14 cellular contexts compared by ENCODE assay signal in the genomic region with DNA sequence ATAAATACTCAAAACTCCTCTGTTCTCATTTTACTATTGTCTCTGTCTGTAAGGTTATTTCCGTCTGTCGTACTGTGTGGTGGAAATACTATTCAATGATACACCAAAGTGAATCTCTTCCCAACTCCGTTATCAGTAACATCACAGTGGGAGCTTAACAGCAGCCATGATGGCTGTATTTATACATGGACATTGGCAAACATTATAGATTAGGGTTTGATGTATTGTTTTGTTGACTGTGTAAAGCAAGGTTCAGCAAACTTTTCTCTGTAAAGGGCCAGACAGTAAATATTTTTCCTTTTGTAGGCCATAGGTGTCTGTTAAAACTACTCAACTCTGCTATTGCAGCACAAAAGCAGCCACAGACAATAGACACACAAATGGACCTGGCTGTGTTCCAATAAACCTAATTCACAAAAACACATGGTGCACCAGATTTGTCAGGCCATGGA. TPM values are rescaled to one million over a fixed set of nuclear protein-coding genes. Genes with fewer than 3 reads are reported as not detected.
A peak's percentile ranks its signal among the peaks of the same experiment; 100 is the strongest.
DNase-seq lines count a peak whose midpoint lies in the region; ATAC-seq and TF ChIP-seq lines count a peak whose summit lies in the region.
"Had no signal": no experiment of that assay in that cellular context is flagged by ENCODE, and none has a peak within 500 bp of the region (broad histone marks: within the 10 kb centered on the region; RNA-seq: fewer than 3 reads in every experiment).

No MANE protein-coding gene starts in this region.

- H3K27ac Mint-ChIP-seq in activated naive CD8-positive, alpha-beta T cell treated with anti-CD3 and anti-CD28 coated beads for 36 hours, result peak overlapping the region; percentile 93

- H3K4me1 Mint-ChIP-seq in activated naive CD8-positive, alpha-beta T cell treated with anti-CD3 and anti-CD28 coated beads for 36 hours, result peaks cover 66% of the 10 kb centered on the region

- no peaks in the 10 kb centered on the region for H4K20me1 ChIP-seq in DND-41 (ENCODE audit: insufficient read depth, low read length)

- no peak overlapping the region for H2AFZ ChIP-seq in DND-41 (ENCODE audit: low read depth, low read length)

- H3K4me2 ChIP-seq in DND-41 (ENCODE audit: insufficient read depth, low read length), result no peak overlapping the region

- H3K79me2 ChIP-seq in DND-41 (ENCODE audit: insufficient read depth, low read length), result no peaks in the 10 kb centered on the region

- H3K9me3 ChIP-seq in DND-41 (ENCODE audit: insufficient read depth, low read length, severe bottlenecking), result no peaks in the 10 kb centered on the region
- no peaks in the 10 kb centered on the region for H3K9me3 ChIP-seq in mucosa of descending colon

- H3K9me3 Mint-ChIP-seq in activated naive CD8-positive, alpha-beta T cell treated with anti-CD3 and anti-CD28 coated beads for 36 hours, result peaks cover 4% of the 10 kb centered on the region

- H3K4me1 ChIP-seq in DND-41 (ENCODE audit: insufficient read depth, low read length), result peaks cover 40% of the 10 kb centered on the region
- peaks cover 22% of the 10 kb centered on the region for H3K4me1 ChIP-seq in mucosa of descending colon (ENCODE audit: low read depth)

- peaks cover 22% of the 10 kb centered on the region for H3K36me3 Mint-ChIP-seq in activated naive CD8-positive, alpha-beta T cell treated with anti-CD3 and anti-CD28 coated beads for 36 hours

- H3K4me3 ChIP-seq in DND-41 (ENCODE audit: low read depth in 1 of 2, low read length in 2 of 2) (no peak overlapping the region), mucosa of descending colon (no peak overlapping the region)

- no peak overlapping the region for H3K9ac ChIP-seq in DND-41 (ENCODE audit: low read depth, low read length)

- peak; percentile 46 to 85 (median 58) for DNase-seq in NCI-H1417 (lab: John Stamatoyannopoulos, UW)
- DNase-seq in NCI-H1417 treated with DMSO at 0.1 percent for 48 hours (lab: John Stamatoyannopoulos, UW), result no peak
- DNase-seq in DND-41, result no peak
- peak; percentile 40 for DNase-seq in NCI-H2171 treated with DMSO at 0.1 percent for 48 hours (lab: John Stamatoyannopoulos, UW)
- DNase-seq in activated naive CD8-positive, alpha-beta T cell treated with anti-CD3 and anti-CD28 coated beads for 36 hours, result no peak
- no peak for DNase-seq in mucosa of descending colon
- no peak for DNase-seq in NCI-H187 (lab: John Stamatoyannopoulos, UW)
- DNase-seq in stimulated activated CD4-positive, alpha-beta T cell treated with anti-CD3 and anti-CD28 coated beads, Interleukin-15, amount 100 ng/mL, for 24 hours, result no peak
- DNase-seq: Calu3, cerebellar nuclear complex, head of caudate nucleus had no signal

- no peaks in the 10 kb centered on the region for H3K27me3 Mint-ChIP-seq in activated naive CD8-positive, alpha-beta T cell treated with anti-CD3 and anti-CD28 coated beads for 36 hours

- no peak for TF ChIP-seq CTCF in DND-41 (IDR thresholded peaks at IDR 0.05; ENCODE audit: borderline replicate concordance, extremely low read depth, low read length, poor library complexity, severe bottlenecking)
- TF ChIP-seq CTCF in mucosa of descending colon (IDR thresholded peaks at IDR 0.05), result no peak

- H3K4me3 Mint-ChIP-seq in activated naive CD8-positive, alpha-beta T cell treated with anti-CD3 and anti-CD28 coated beads for 36 hours, result no peak overlapping the region

- ATAC-seq in DND-41 (ENCODE audit: insufficient read depth, low read depth), result no peak
- no peak for ATAC-seq in mucosa of descending colon
- ATAC-seq: HCT116 had no signal

- H3K36me3 ChIP-seq in DND-41 (ENCODE audit: insufficient read depth, low read length) (no peaks in the 10 kb centered on the region), mucosa of descending colon (ENCODE audit: low read depth) (no peaks in the 10 kb centered on the region)
- H3K36me3 ChIP-seq: WERI-Rb-1 had no signal

- intact Hi-C loops in mucosa of descending colon (cut with DNase I, micrococcal nuclease), result no loop called here

- H3K27ac ChIP-seq in DND-41 (ENCODE audit: low read length), result peak overlapping the region; percentile 79
- H3K27ac ChIP-seq: WERI-Rb-1 had no signal

- H3K27me3 ChIP-seq in DND-41 (ENCODE audit: insufficient read depth, low read length, poor library complexity), result no peaks in the 10 kb centered on the region

RNA-seq across cellular contexts. Expression of gene LIPC, which starts 23.2 kb away (rescaled TPM):
- 1 to 10 TPM; 1.5 to 1.8 TPM for total RNA-seq in activated naive CD8-positive, alpha-beta T cell treated with anti-CD3 and anti-CD28 coated beads for 36 hours
- 1 to 10 TPM; 2.3 to 9.3 (median 3.4) TPM for total RNA-seq in mucosa of descending colon
- total RNA-seq: Calu3, temporal lobe had no signal

Comparison
In these comparisons a context has a peak if more than half of its experiments do, and no peak if none do; other contexts are left out.
1. DNase-seq: peak in NCI-H1417 (3 of 3) and NCI-H2171 treated with DMSO at 0.1 percent for 48 hours (single experiment); none in NCI-H1417 treated with DMSO at 0.1 percent for 48 hours (single experiment), DND-41 (single experiment), activated naive CD8-positive, alpha-beta T cell treated with anti-CD3 and anti-CD28 coated beads for 36 hours (single experiment), mucosa of descending colon (0 of 3), NCI-H187 (0 of 2) and stimulated activated CD4-positive, alpha-beta T cell treated with anti-CD3 and anti-CD28 coated beads, Interleukin-15, amount 100 ng/mL, for 24 hours (single experiment).